In genomic region chr17:63634163-63634562, GRCh38 we compare ENCODE assay signal across 11 cellular contexts. TPM values are rescaled to one million over a fixed set of nuclear protein-coding genes. Genes with fewer than 3 reads are reported as not detected.
DNase-seq lines count a peak whose midpoint lies in the region; ATAC-seq, FAIRE-seq and TF ChIP-seq lines count a peak whose summit lies in the region.
"Had no signal": no experiment of that assay in that cellular context is flagged by ENCODE, and none has a peak within 500 bp of the region (broad histone marks: within the 10 kb centered on the region; RNA-seq: fewer than 3 reads in every experiment).

No MANE protein-coding gene starts in this region.

- peak overlapping the region; percentile 52 for H2AFZ ChIP-seq in K562 (ENCODE audit: low read depth, low read length)

- no peak for DNase-seq in activated T-cell treated with anti-CD3 and anti-CD28 coated beads, Interleukin-2, amount 50 U/mL, for 72 hours
- no peak for DNase-seq in activated T-cell treated with anti-CD3 and anti-CD28 coated beads, Interleukin-2, amount 50 U/mL, for 48 hours
- peak; percentile 31 to 71 (median 53) for DNase-seq in K562 (ENCODE audit: extremely low read depth in 1 of 4, low spot score in 3 of 4)
- DNase-seq in lower lobe of right lung = no peak
- DNase-seq in thoracic aorta (ENCODE audit: low spot score) = no peak
- no peak for DNase-seq in GM20000 (ENCODE audit: low spot score)
- no peak for DNase-seq in NAMALWA (ENCODE audit: low spot score)
- no peak for DNase-seq in NCI-H774 (lab: John Stamatoyannopoulos, UW)
- DNase-seq: NCI-H446 had no signal

- no peak overlapping the region for H3K4me3 ChIP-seq in K562
- no peak overlapping the region for H3K4me3 ChIP-seq in lower lobe of right lung
- no peak overlapping the region for H3K4me3 ChIP-seq in thoracic aorta

- H3K9me1 ChIP-seq in K562 (ENCODE audit: control insufficient read depth, insufficient read depth, low read length) = no peaks in the 10 kb centered on the region

- peak overlapping the region; percentile 5 for H3K27ac Mint-ChIP-seq in activated T-cell treated with anti-CD3 and anti-CD28 coated beads, Interleukin-2, amount 50 U/mL, for 72 hours
- H3K27ac Mint-ChIP-seq: stimulated activated memory B cell treated with anti-CD40 and anti-IgM and Interleukin-4, amounts not matched to agents 10 μg/mL and 1 μg/mL and 100 μg/mL, for 72 hours had no signal

- H3K4me2 ChIP-seq in K562 (ENCODE audit: insufficient read depth, low read length) = peak overlapping the region; percentile 46

- H3K4me3 Mint-ChIP-seq in activated T-cell treated with anti-CD3 and anti-CD28 coated beads, Interleukin-2, amount 50 U/mL, for 72 hours = no peak overlapping the region
- H3K4me3 Mint-ChIP-seq: stimulated activated memory B cell treated with anti-CD40 and anti-IgM and Interleukin-4, amounts not matched to agents 10 μg/mL and 1 μg/mL and 100 μg/mL, for 72 hours had no signal

- no peak for TF ChIP-seq POLR2A in K562 (conservative IDR thresholded peaks at IDR 0.05)

- POLR2A ChIA-PET in K562 (lab: Yijun Ruan, JAX) = interaction anchor here (0.6 to 2.0 kb wide), 7 partner anchors 9 to 82 kb away, joined by 3 to 7 read pairs (median 4); no protein-coding TSS in a partner anchor

- H3K9me3 ChIP-seq in K562 (replicated peaks; ENCODE audit: control insufficient read depth, insufficient read depth, low read depth, low read length) (no peaks in the 10 kb centered on the region), lower lobe of right lung (no peaks in the 10 kb centered on the region), thoracic aorta (no peaks in the 10 kb centered on the region)

- no peaks in the 10 kb centered on the region for H3K9me3 Mint-ChIP-seq in activated T-cell treated with anti-CD3 and anti-CD28 coated beads, Interleukin-2, amount 50 U/mL, for 72 hours
- H3K9me3 Mint-ChIP-seq: stimulated activated memory B cell treated with anti-CD40 and anti-IgM and Interleukin-4, amounts not matched to agents 10 μg/mL and 1 μg/mL and 100 μg/mL, for 72 hours had no signal

- ATAC-seq in activated T-cell treated with anti-CD3 and anti-CD28 coated beads, Interleukin-2, amount 50 U/mL, for 72 hours (replicated peaks in 1 of 2) = no peak
- peak; percentile 91 for ATAC-seq in K562
- peak in 1 of 2 donors; percentile 61 for ATAC-seq in lower lobe of right lung
- ATAC-seq in thoracic aorta (ENCODE audit: insufficient number of reproducible peaks, low FRiP score, low read depth) = peak; percentile 35
- ATAC-seq: SK-N-SH treated with all-trans-retinoic acid at 6 μM for 48 hours; stimulated activated memory B cell treated with anti-CD40 and anti-IgM and Interleukin-4, amounts not matched to agents 10 μg/mL and 1 μg/mL and 100 μg/mL, for 72 hours had no signal

- H4K20me1 ChIP-seq in K562 (replicated peaks; ENCODE audit: control insufficient read depth, insufficient read depth, low read length) = no peaks in the 10 kb centered on the region

- no peak for TF ChIP-seq EP300 in K562 (IDR thresholded peaks at IDR 0.05; ENCODE audit: low read length)

- peaks cover 34% of the 10 kb centered on the region for H3K36me3 ChIP-seq in K562 (ENCODE audit: control insufficient read depth, insufficient read depth, low read length)
- peaks cover 67% of the 10 kb centered on the region for H3K36me3 ChIP-seq in lower lobe of right lung
- H3K36me3 ChIP-seq in thoracic aorta = peaks cover 22% of the 10 kb centered on the region

- H3K4me1 ChIP-seq in K562 (replicated peaks in 1 of 2; ENCODE audit: control insufficient read depth in 2 of 2, insufficient read depth in 2 of 2, low read length in 2 of 2) = peaks cover 3 to 23% of the 10 kb centered on the region in 2 experiments; a peak in 4 of 5 replicates
- H3K4me1 ChIP-seq in lower lobe of right lung = peaks cover 48% of the 10 kb centered on the region
- peaks cover 14 to 20% of the 10 kb centered on the region in 2 donors for H3K4me1 ChIP-seq in thoracic aorta (ENCODE audit: control insufficient read depth in 1 of 2, low read depth in 2 of 2)

- peak overlapping the region; percentile 62 to 66; a peak in 3 of 4 replicates for H3K9ac ChIP-seq in K562 (ENCODE audit: insufficient read depth in 1 of 2, low read depth in 2 of 2, low read length in 2 of 2)

- no peaks in the 10 kb centered on the region for H3K79me2 ChIP-seq in K562 (ENCODE audit: control insufficient read depth, insufficient read depth, low read length)

- H3K36me3 Mint-ChIP-seq in activated T-cell treated with anti-CD3 and anti-CD28 coated beads, Interleukin-2, amount 50 U/mL, for 72 hours (ENCODE audit: insufficient read depth in 2 of 2) = peaks cover 0 to 7% of the 10 kb centered on the region in 2 donors

- WGBS in K562 (ENCODE audit: insufficient coverage, low coverage, missing lambda C conversion rate) = 35% methylated on average over 4 of the region's 4 CpGs

- in situ Hi-C loops in K562 (cut with MboI) = no loop called here

- H3K27me3 ChIP-seq in K562 (ENCODE audit: control insufficient read depth in 2 of 2, insufficient read depth in 2 of 2, low read length in 2 of 2) (no peaks in the 10 kb centered on the region), lower lobe of right lung (ENCODE audit: low read depth) (no peaks in the 10 kb centered on the region), thoracic aorta (replicated peaks; ENCODE audit: insufficient read depth) (no peaks in the 10 kb centered on the region)

- no peaks in the 10 kb centered on the region for H3K27me3 Mint-ChIP-seq in activated T-cell treated with anti-CD3 and anti-CD28 coated beads, Interleukin-2, amount 50 U/mL, for 72 hours (ENCODE audit: low read depth)
- H3K27me3 Mint-ChIP-seq: stimulated activated memory B cell treated with anti-CD40 and anti-IgM and Interleukin-4, amounts not matched to agents 10 μg/mL and 1 μg/mL and 100 μg/mL, for 72 hours had no signal

- no TSS peak for BruUV-seq in K562 (replicated peaks; lab: Mats Ljungman, UMichigan)

- CTCF ChIA-PET in K562 (lab: Yijun Ruan, JAX; ENCODE audit: low intra/inter-chr PET ratio) = no interaction called here

- H3K27ac ChIP-seq in K562 (ENCODE audit: extremely low read depth, low read depth, low read length) (peak overlapping the region; percentile 75), lower lobe of right lung (peak overlapping the region; percentile 50), thoracic aorta (peak overlapping the region in 1 of 2 donors; percentile 19)

- intact Hi-C loops in K562 (cut with micrococcal nuclease) (no loop called here), lower lobe of right lung (cut with DNase I) (no loop called here)

- TF ChIP-seq RAD21 in K562 (CRISPR knock-in tag; conservative IDR thresholded peaks at IDR 0.05 in 1 of 2, IDR thresholded peaks at IDR 0.05 in 1 of 2) = no peak

- H3K4me1 Mint-ChIP-seq in activated T-cell treated with anti-CD3 and anti-CD28 coated beads, Interleukin-2, amount 50 U/mL, for 72 hours (ENCODE audit: low read depth) = peaks cover 12% of the 10 kb centered on the region

- TF ChIP-seq CTCF in K562 (IDR thresholded peaks at IDR 0.05 in 2 of 3, conservative IDR thresholded peaks at IDR 0.05 in 1 of 3; ENCODE audit: insufficient read depth in 2 of 3, low read depth in 1 of 3, low read length in 3 of 3) (no peak), lower lobe of right lung (IDR thresholded peaks at IDR 0.05) (no peak), thoracic aorta (IDR thresholded peaks at IDR 0.05) (no peak), GM20000 (IDR thresholded peaks at IDR 0.05; ENCODE audit: extremely low read depth, missing control alignments) (no peak)

- peak; percentile 89 for FAIRE-seq in K562 (lab: Jason Lieb, UNC)

RNA-seq across cellular contexts. Expression of gene MAP3K3, which starts 11.9 kb away (rescaled TPM):
- 10 to 100 TPM; 34.9 to 46.8 TPM for total RNA-seq in activated T-cell treated with anti-CD3 and anti-CD28 coated beads, Interleukin-2, amount 50 U/mL, for 72 hours
- total RNA-seq in K562 (2011; cell fraction: chromatin; rRNA removed; ENCODE audit: low replicate concordance) = 42.0 and 66.8 TPM in 2 replicates
- 33.2 and 37.2 TPM in 2 replicates for total RNA-seq in K562 (2011; cell fraction: nucleolus; rRNA removed)
- 33.3 and 38.9 TPM in 2 replicates for total RNA-seq in K562 (2011; cell fraction: nucleoplasm; rRNA removed)
- total RNA-seq in K562 (2014; rRNA removed) = 11.7 and 14.6 TPM in 2 replicates
- 9.0 and 9.4 TPM in 2 replicates for total RNA-seq in K562 (2014; rRNA removed; fragmentation: Illumina TruSeq; extraction: Trizol)
- total RNA-seq in K562 (2015; rRNA removed; fragmentation: Illumina TruSeq; extraction: Trizol) = 12.7 and 12.8 TPM in 2 replicates
- 15.0 and 16.5 TPM in 2 replicates for total RNA-seq in K562 (2021)
- polyA plus RNA-seq in K562 (2011; rRNA removed) = 13.4 and 14.4 TPM in 2 replicates
- 10.7 and 12.3 TPM in 2 replicates for polyA plus RNA-seq in K562 (2011; cell fraction: cytosol; rRNA removed)
- 35.2 and 39.7 TPM in 2 replicates for polyA plus RNA-seq in K562 (2011; cell fraction: nucleus; rRNA removed)
- 11.4 and 12.2 TPM in 2 replicates for polyA plus RNA-seq in K562 (2012)
- 12.1 and 12.9 TPM in 2 replicates for polyA plus RNA-seq in K562 (2014; fragmentation: Illumina TruSeq; extraction: Trizol)
- polyA plus RNA-seq in K562 (2014; fragmentation: Nextera tagmentation; extraction: Ambion mirVana) = 1 to 10 TPM in 1 of 2 experiments, under 1 TPM in 1; 0.69 to 1.7 TPM
- 11.1 and 12.3 TPM in 2 replicates for polyA plus RNA-seq in K562 (2014; rRNA removed)
- polyA minus RNA-seq in K562 (2011; rRNA and poly(A)+ RNA removed) = 14.7 and 15.8 TPM in 2 replicates
- polyA minus RNA-seq in K562 (2011; cell fraction: cytosol; rRNA and poly(A)+ RNA removed) = 11.4 and 12.7 TPM in 2 replicates
- 19.0 and 22.8 TPM in 2 replicates for polyA minus RNA-seq in K562 (2011; cell fraction: nucleus; rRNA and poly(A)+ RNA removed)
- total RNA-seq in lower lobe of right lung = 58.5 TPM
- total RNA-seq in thoracic aorta = 100 to 1,000 TPM in 1 of 2 donors, 10 to 100 TPM in 1; 85.3 to 102 TPM

RNA-seq across cellular contexts. Expression of gene TACO1, which starts 33.5 kb away (rescaled TPM):
- total RNA-seq in activated T-cell treated with anti-CD3 and anti-CD28 coated beads, Interleukin-2, amount 50 U/mL, for 72 hours = 10 to 100 TPM; 32.7 to 35.1 TPM
- 12.0 and 16.8 TPM in 2 replicates for total RNA-seq in K562 (2011; cell fraction: chromatin; rRNA removed; ENCODE audit: low replicate concordance)
- 12.2 TPM in 2 replicates for total RNA-seq in K562 (2011; cell fraction: nucleolus; rRNA removed)
- total RNA-seq in K562 (2011; cell fraction: nucleoplasm; rRNA removed) = 11.5 and 13.8 TPM in 2 replicates
- total RNA-seq in K562 (2014; rRNA removed) = 18.7 and 23.9 TPM in 2 replicates
- 24.7 and 25.2 TPM in 2 replicates for total RNA-seq in K562 (2014; rRNA removed; fragmentation: Illumina TruSeq; extraction: Trizol)
- total RNA-seq in K562 (2015; rRNA removed; fragmentation: Illumina TruSeq; extraction: Trizol) = 29.6 and 30.9 TPM in 2 replicates
- 40.8 and 42.1 TPM in 2 replicates for total RNA-seq in K562 (2021)
- polyA plus RNA-seq in K562 (2011; rRNA removed) = 26.9 and 33.2 TPM in 2 replicates
- polyA plus RNA-seq in K562 (2011; cell fraction: cytosol; rRNA removed) = 24.0 and 38.5 TPM in 2 replicates
- polyA plus RNA-seq in K562 (2011; cell fraction: nucleus; rRNA removed) = 15.0 and 17.0 TPM in 2 replicates
- polyA plus RNA-seq in K562 (2012) = 25.8 and 34.2 TPM in 2 replicates
- polyA plus RNA-seq in K562 (2014; fragmentation: Illumina TruSeq; extraction: Trizol) = 31.9 and 40.3 TPM in 2 replicates
- 10 to 100 TPM; 10.3 to 10.4 TPM for polyA plus RNA-seq in K562 (2014; fragmentation: Nextera tagmentation; extraction: Ambion mirVana)
- polyA plus RNA-seq in K562 (2014; rRNA removed) = 41.6 and 42.3 TPM in 2 replicates
- polyA minus RNA-seq in K562 (2011; rRNA and poly(A)+ RNA removed) = 22.3 and 29.2 TPM in 2 replicates
- 9.6 and 15.9 TPM in 2 replicates for polyA minus RNA-seq in K562 (2011; cell fraction: cytosol; rRNA and poly(A)+ RNA removed)
- 5.1 and 5.7 TPM in 2 replicates for polyA minus RNA-seq in K562 (2011; cell fraction: nucleus; rRNA and poly(A)+ RNA removed)
- 13.6 TPM for total RNA-seq in lower lobe of right lung
- total RNA-seq in thoracic aorta = 10 to 100 TPM; 11.1 to 11.4 TPM

Comparison
In these comparisons a context has a peak if more than half of its experiments do, and no peak if none do; other contexts are left out.
1. ATAC-seq: peak in K562 (single experiment) and thoracic aorta (single experiment); none in activated T-cell treated with anti-CD3 and anti-CD28 coated beads, Interleukin-2, amount 50 U/mL, for 72 hours (0 of 2).
2. DNase-seq: peak in K562 (4 of 4); none in activated T-cell treated with anti-CD3 and anti-CD28 coated beads, Interleukin-2, amount 50 U/mL, for 72 hours (0 of 2), activated T-cell treated with anti-CD3 and anti-CD28 coated beads, Interleukin-2, amount 50 U/mL, for 48 hours (0 of 2), lower lobe of right lung (single experiment), thoracic aorta (single experiment), GM20000 (single experiment), NAMALWA (single experiment) and NCI-H774 (single experiment).